ENCODE assay signal across 8 cellular contexts in the genomic region with DNA sequence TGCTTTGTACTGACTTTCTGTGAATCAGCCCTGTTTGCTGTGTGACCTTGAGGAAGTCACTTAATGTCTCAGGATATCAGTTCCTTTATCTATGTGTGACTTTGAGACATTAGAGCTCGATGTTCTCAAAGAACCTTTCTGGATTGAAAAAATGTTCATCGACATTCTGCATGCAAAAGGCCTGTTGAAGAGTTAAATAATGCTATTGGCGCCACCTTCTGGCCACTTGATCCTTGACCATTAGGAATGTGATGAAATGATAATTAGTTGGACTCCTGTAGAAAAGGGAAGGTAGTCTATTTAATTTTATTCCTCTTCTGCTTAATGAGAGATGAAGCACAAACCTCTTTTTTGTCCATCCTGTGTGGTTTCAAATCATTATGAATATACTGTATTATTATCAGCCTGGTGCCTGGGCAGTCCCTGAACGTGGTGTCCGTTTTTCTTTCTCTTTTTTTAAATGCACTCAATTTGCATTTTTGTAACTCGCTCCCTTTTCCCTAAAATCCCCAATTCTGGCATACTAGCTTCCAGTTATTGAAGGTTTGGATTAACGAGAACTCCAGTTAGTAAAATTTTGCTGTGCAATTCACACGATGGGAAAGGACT. TPM values are rescaled to one million over a fixed set of nuclear protein-coding genes. Genes with fewer than 3 reads are reported as not detected.
DNase-seq lines count a peak whose midpoint lies in the region; ATAC-seq and TF ChIP-seq lines count a peak whose summit lies in the region.

No MANE protein-coding gene starts in this region.

- peak; percentile 50; the same call in 1 of the 2 replicates for ATAC-seq in WTC11
- no peak for ATAC-seq in naive B cell (ENCODE audit: low read depth in 2 of 2)
- no peak for ATAC-seq in stimulated activated memory B cell treated with anti-CD40 and anti-IgM and Interleukin-4, amounts not matched to agents 10 μg/mL and 1 μg/mL and 100 μg/mL, for 72 hours

- no peaks in the 10 kb centered on the region for H3K9me3 ChIP-seq in uterus

- in situ Hi-C loops in GM13977 (cut with MboI; ENCODE audit: low pct_unique_long_range_greater_than_20kb, low sequenced_read_pairs, unreplicated experiment) = no loop called here

- no peaks in the 10 kb centered on the region for H3K9me3 Mint-ChIP-seq in WTC11
- no peaks in the 10 kb centered on the region for H3K9me3 Mint-ChIP-seq in naive B cell
- H3K9me3 Mint-ChIP-seq in stimulated activated memory B cell treated with anti-CD40 and anti-IgM and Interleukin-4, amounts not matched to agents 10 μg/mL and 1 μg/mL and 100 μg/mL, for 72 hours = no peaks in the 10 kb centered on the region

- H3K4me3 ChIP-seq in AG09309 (ENCODE audit: control insufficient read depth, low read depth, low read length) = no peak overlapping the region
- H3K4me3 ChIP-seq in epithelial cell of esophagus (ENCODE audit: low read length) = no peak overlapping the region
- H3K4me3 ChIP-seq in uterus = no peak overlapping the region

- CTCF ChIA-PET in WTC11 (lab: Charles Lee) = interaction anchor here (0.6 to 2.5 kb wide), 28 partner anchors 8 to 406 kb away, joined by 3 to 24 read pairs (median 5); a partner anchor contains a TSS

- TF ChIP-seq CTCF in AG09309 (IDR thresholded peaks at IDR 0.05; ENCODE audit: control insufficient read depth, insufficient read depth, low read depth, low read length, missing control alignments) (peak; percentile 71), GM13977 (IDR thresholded peaks at IDR 0.05; ENCODE audit: extremely low read depth, insufficient read depth, missing control alignments) (peak; percentile 75), WTC11 (IDR thresholded peaks at IDR 0.05) (peak; percentile 47; the same call in 1 of the 2 replicates), epithelial cell of esophagus (IDR thresholded peaks at IDR 0.05; ENCODE audit: insufficient read depth, low read depth, low read length, missing control alignments) (peak; percentile 64), uterus (IDR thresholded peaks at IDR 0.05) (peak; percentile 50 to 67 (median 62))

- intact Hi-C loops in uterus (cut with DNase I; ENCODE audit: low total_unique reads) = no loop called here

- H3K4me1 Mint-ChIP-seq in WTC11 (no peaks in the 10 kb centered on the region), naive B cell (no peaks in the 10 kb centered on the region)
- H3K4me1 Mint-ChIP-seq in stimulated activated memory B cell treated with anti-CD40 and anti-IgM and Interleukin-4, amounts not matched to agents 10 μg/mL and 1 μg/mL and 100 μg/mL, for 72 hours = peaks cover 6% of the 10 kb centered on the region

- H3K27me3 ChIP-seq in uterus = no peaks in the 10 kb centered on the region

- H3K27ac Mint-ChIP-seq in WTC11 (no peak overlapping the region), naive B cell (peak overlapping the region in 1 of 6 donors; percentile 5)
- H3K27ac Mint-ChIP-seq in stimulated activated memory B cell treated with anti-CD40 and anti-IgM and Interleukin-4, amounts not matched to agents 10 μg/mL and 1 μg/mL and 100 μg/mL, for 72 hours = no peak overlapping the region

- no peak overlapping the region for H3K4me3 Mint-ChIP-seq in WTC11
- H3K4me3 Mint-ChIP-seq in naive B cell = no peak overlapping the region
- no peak overlapping the region for H3K4me3 Mint-ChIP-seq in stimulated activated memory B cell treated with anti-CD40 and anti-IgM and Interleukin-4, amounts not matched to agents 10 μg/mL and 1 μg/mL and 100 μg/mL, for 72 hours

- no peak for TF ChIP-seq POLR2A in uterus (IDR thresholded peaks at IDR 0.05)

- POLR2A ChIA-PET in WTC11 (lab: Charles Lee) = no interaction called here

- DNase-seq in AG09309 (ENCODE audit: low read depth) = no peak
- DNase-seq in GM13977 (ENCODE audit: low spot score) = peak; percentile 68
- peak; percentile 72 for DNase-seq in NCI-H2171 treated with DMSO at 0.1 percent for 48 hours (lab: John Stamatoyannopoulos, UW)
- peak; percentile 57 for DNase-seq in WTC11 (ENCODE audit: low spot score)
- peak; percentile 76 for DNase-seq in epithelial cell of esophagus (ENCODE audit: low read depth)
- DNase-seq in naive B cell = peak; percentile 28
- peak; percentile 44 to 69 for DNase-seq in uterus

- no peaks in the 10 kb centered on the region for H3K4me1 ChIP-seq in uterus

- H3K36me3 Mint-ChIP-seq in WTC11 (no peaks in the 10 kb centered on the region), naive B cell (no peaks in the 10 kb centered on the region)
- H3K36me3 Mint-ChIP-seq in stimulated activated memory B cell treated with anti-CD40 and anti-IgM and Interleukin-4, amounts not matched to agents 10 μg/mL and 1 μg/mL and 100 μg/mL, for 72 hours = no peaks in the 10 kb centered on the region

- H3K27me3 Mint-ChIP-seq in WTC11 (ENCODE audit: low read depth) (no peaks in the 10 kb centered on the region), naive B cell (peaks cover 3 to 15% (median 6%) of the 10 kb centered on the region in 3 donors)
- peaks cover 25% of the 10 kb centered on the region for H3K27me3 Mint-ChIP-seq in stimulated activated memory B cell treated with anti-CD40 and anti-IgM and Interleukin-4, amounts not matched to agents 10 μg/mL and 1 μg/mL and 100 μg/mL, for 72 hours

- no peaks in the 10 kb centered on the region for H3K36me3 ChIP-seq in uterus

- no peak overlapping the region for H3K27ac ChIP-seq in uterus

TF ChIP-seq in WTC11, 78 proteins besides CTCF, POLR2A, EP300 and RAD21 (continues in another document):
- TF ChIP-seq, protein P1, sequence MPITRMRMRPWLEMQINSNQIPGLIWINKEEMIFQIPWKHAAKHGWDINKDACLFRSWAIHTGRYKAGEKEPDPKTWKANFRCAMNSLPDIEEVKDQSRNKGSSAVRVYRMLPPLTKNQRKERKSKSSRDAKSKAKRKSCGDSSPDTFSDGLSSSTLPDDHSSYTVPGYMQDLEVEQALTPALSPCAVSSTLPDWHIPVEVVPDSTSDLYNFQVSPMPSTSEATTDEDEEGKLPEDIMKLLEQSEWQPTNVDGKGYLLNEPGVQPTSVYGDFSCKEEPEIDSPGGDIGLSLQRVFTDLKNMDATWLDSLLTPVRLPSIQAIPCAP (CRISPR knock-in tag; IDR thresholded peaks at IDR 0.05) = no peak
- TF ChIP-seq, protein P2, sequence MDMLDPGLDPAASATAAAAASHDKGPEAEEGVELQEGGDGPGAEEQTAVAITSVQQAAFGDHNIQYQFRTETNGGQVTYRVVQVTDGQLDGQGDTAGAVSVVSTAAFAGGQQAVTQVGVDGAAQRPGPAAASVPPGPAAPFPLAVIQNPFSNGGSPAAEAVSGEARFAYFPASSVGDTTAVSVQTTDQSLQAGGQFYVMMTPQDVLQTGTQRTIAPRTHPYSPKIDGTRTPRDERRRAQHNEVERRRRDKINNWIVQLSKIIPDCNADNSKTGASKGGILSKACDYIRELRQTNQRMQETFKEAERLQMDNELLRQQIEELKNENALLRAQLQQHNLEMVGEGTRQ (CRISPR knock-in tag; IDR thresholded peaks at IDR 0.05) = no peak
- TF ChIP-seq JUN (CRISPR knock-in tag; IDR thresholded peaks at IDR 0.05) (no peak), RORB (CRISPR knock-in tag; IDR thresholded peaks at IDR 0.05) (no peak), ZNF219 (CRISPR knock-in tag; IDR thresholded peaks at IDR 0.05; ENCODE audit: borderline replicate concordance) (no peak), ZNF671 (CRISPR knock-in tag; IDR thresholded peaks at IDR 0.05) (no peak), IRF2 (CRISPR knock-in tag; IDR thresholded peaks at IDR 0.05; ENCODE audit: borderline replicate concordance, low read depth) (no peak)
- TF ChIP-seq, protein P3, sequence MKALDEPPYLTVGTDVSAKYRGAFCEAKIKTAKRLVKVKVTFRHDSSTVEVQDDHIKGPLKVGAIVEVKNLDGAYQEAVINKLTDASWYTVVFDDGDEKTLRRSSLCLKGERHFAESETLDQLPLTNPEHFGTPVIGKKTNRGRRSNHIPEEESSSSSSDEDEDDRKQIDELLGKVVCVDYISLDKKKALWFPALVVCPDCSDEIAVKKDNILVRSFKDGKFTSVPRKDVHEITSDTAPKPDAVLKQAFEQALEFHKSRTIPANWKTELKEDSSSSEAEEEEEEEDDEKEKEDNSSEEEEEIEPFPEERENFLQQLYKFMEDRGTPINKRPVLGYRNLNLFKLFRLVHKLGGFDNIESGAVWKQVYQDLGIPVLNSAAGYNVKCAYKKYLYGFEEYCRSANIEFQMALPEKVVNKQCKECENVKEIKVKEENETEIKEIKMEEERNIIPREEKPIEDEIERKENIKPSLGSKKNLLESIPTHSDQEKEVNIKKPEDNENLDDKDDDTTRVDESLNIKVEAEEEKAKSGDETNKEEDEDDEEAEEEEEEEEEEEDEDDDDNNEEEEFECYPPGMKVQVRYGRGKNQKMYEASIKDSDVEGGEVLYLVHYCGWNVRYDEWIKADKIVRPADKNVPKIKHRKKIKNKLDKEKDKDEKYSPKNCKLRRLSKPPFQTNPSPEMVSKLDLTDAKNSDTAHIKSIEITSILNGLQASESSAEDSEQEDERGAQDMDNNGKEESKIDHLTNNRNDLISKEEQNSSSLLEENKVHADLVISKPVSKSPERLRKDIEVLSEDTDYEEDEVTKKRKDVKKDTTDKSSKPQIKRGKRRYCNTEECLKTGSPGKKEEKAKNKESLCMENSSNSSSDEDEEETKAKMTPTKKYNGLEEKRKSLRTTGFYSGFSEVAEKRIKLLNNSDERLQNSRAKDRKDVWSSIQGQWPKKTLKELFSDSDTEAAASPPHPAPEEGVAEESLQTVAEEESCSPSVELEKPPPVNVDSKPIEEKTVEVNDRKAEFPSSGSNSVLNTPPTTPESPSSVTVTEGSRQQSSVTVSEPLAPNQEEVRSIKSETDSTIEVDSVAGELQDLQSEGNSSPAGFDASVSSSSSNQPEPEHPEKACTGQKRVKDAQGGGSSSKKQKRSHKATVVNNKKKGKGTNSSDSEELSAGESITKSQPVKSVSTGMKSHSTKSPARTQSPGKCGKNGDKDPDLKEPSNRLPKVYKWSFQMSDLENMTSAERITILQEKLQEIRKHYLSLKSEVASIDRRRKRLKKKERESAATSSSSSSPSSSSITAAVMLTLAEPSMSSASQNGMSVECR (CRISPR knock-in tag; IDR thresholded peaks at IDR 0.05; ENCODE audit: borderline replicate concordance) = no peak

RNA-seq across cellular contexts. Expression of a gene that starts 20.7 kb away (rescaled TPM):
- total RNA-seq in WTC11 (2021) (not detected in 3 replicates), uterus (not detected)
- polyA plus RNA-seq in naive B cell (ENCODE audit: low read depth in 6 of 6) = not detected

RNA-seq across cellular contexts. Expression of a gene that starts 54.2 kb away (rescaled TPM):
- total RNA-seq in WTC11 (2021) (9.3 to 13.2 TPM (median 11.5 TPM) in 3 replicates), uterus (100 to 1,000 TPM in 3 of 4 donors, 10 to 100 TPM in 1; 83.0 to 120 (median 107) TPM)
- 100 to 1,000 TPM; 207 to 347 (median 234) TPM for polyA plus RNA-seq in naive B cell (ENCODE audit: low read depth in 6 of 6)
